22 cellular contexts compared by ENCODE assay signal in the genomic region with DNA sequence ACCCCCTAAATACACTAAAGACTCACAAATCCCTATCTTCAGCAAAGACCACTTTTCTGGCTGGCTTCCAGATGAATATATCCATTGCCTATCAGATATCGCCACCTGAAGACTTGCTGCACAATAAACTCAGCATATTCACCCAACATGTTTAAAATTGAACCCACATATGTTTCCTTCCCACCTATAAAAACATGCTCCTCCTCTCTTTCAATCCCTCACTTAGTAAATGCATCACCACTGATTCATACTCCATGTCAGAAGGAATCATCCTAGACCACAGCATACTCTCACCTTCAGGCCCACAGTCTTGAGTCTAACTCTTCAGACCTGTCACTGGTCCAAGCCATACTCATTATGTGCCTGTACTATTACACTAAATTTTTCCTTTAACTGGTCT. TPM values are rescaled to one million over a fixed set of nuclear protein-coding genes. Genes with fewer than 3 reads are reported as not detected.
DNase-seq lines count a peak whose midpoint lies in the region; ATAC-seq and TF ChIP-seq lines count a peak whose summit lies in the region.
"Had no signal": no experiment of that assay in that cellular context is flagged by ENCODE, and none has a peak within 500 bp of the region (broad histone marks: within the 10 kb centered on the region; RNA-seq: fewer than 3 reads in every experiment).

No MANE protein-coding gene starts in this region.

- DNase-seq in activated CD4-positive, alpha-beta T cell treated with anti-CD3 and anti-CD28 coated beads for 36 hours = peak; percentile 6
- no peak for DNase-seq in activated CD4-positive, alpha-beta T cell treated with anti-CD3 and anti-CD28 coated beads for 4 hours
- DNase-seq in HK-2 (ENCODE audit: unreplicated experiment) = peak; percentile 4
- DNase-seq in astrocyte of the spinal cord (ENCODE audit: low read depth, low spot score) = peak; percentile 19
- peak; percentile 73 for DNase-seq in osteoblast (ENCODE audit: insufficient read length, low spot score, missing footprints)
- no peak for DNase-seq in inferior parietal cortex (ENCODE audit: extremely low spot score)
- DNase-seq: activated CD4-positive, alpha-beta T cell treated with anti-CD3 and anti-CD28 coated beads, Interleukin-2, amount 50 U/mL, for 48 hours; CD4-positive, alpha-beta T cell; DMS79 treated with DMSO at 0.1 percent for 48 hours; KG1; NCI-H1436 treated with DMSO at 0.1 percent for 48 hours; NCI-H510A treated with DMSO at 0.1 percent for 48 hours; stimulated activated CD4-positive, alpha-beta T cell treated with anti-CD3 and anti-CD28 coated beads, Interleukin-12 subunit alpha, Interleukin-12 subunit beta, amount 100 ng/mL, for 4 hours had no signal

- no peak overlapping the region for H3K4me3 Mint-ChIP-seq in activated CD4-positive, alpha-beta T cell treated with anti-CD3 and anti-CD28 coated beads for 36 hours
- H3K4me3 Mint-ChIP-seq: CD4-positive, alpha-beta T cell; natural killer cell treated with Interleukin-12 subunit alpha and Interleukin-12 subunit beta and Interleukin-15 and Interleukin-18, amount 100 ng/mL, for 72 hours; stimulated activated naive CD8-positive, alpha-beta T cell treated with anti-CD3 and anti-CD28 coated beads, Interleukin-15, Interleukin-2, amounts not matched to agents 100 ng/mL and 50 ng/mL, for 24 hours had no signal

- H4K20me1 ChIP-seq in osteoblast (ENCODE audit: insufficient read depth, low read length) = no peaks in the 10 kb centered on the region

- peaks cover 10% of the 10 kb centered on the region for H3K4me1 ChIP-seq in osteoblast (ENCODE audit: insufficient read depth, low read length)
- H3K4me1 ChIP-seq: prostate gland had no signal

- no peak overlapping the region for H3K27ac Mint-ChIP-seq in activated CD4-positive, alpha-beta T cell treated with anti-CD3 and anti-CD28 coated beads for 36 hours
- H3K27ac Mint-ChIP-seq: CD4-positive, alpha-beta T cell; natural killer cell treated with Interleukin-12 subunit alpha and Interleukin-12 subunit beta and Interleukin-15 and Interleukin-18, amount 100 ng/mL, for 72 hours; stimulated activated naive CD8-positive, alpha-beta T cell treated with anti-CD3 and anti-CD28 coated beads, Interleukin-15, Interleukin-2, amounts not matched to agents 100 ng/mL and 50 ng/mL, for 24 hours had no signal

- POLR2A ChIA-PET in activated CD4-positive, alpha-beta T cell treated with anti-CD3 and anti-CD28 coated beads for 36 hours (lab: Charles Lee) = no interaction called here

- in situ Hi-C loops in astrocyte of the spinal cord (cut with HindIII; ENCODE audit: low sequenced_read_pairs) = no loop called here

- H3K36me3 ChIP-seq in osteoblast (ENCODE audit: insufficient read depth, low read length) = no peaks in the 10 kb centered on the region
- H3K36me3 ChIP-seq: gastroesophageal sphincter, prostate gland had no signal

- peak overlapping the region; percentile 29 for H2AFZ ChIP-seq in osteoblast (ENCODE audit: low read length)

- H3K79me2 ChIP-seq in osteoblast (ENCODE audit: insufficient read depth, low read length) = peaks cover 13% of the 10 kb centered on the region

- H3K36me3 Mint-ChIP-seq in activated CD4-positive, alpha-beta T cell treated with anti-CD3 and anti-CD28 coated beads for 36 hours (ENCODE audit: low read depth) = peaks cover 26% of the 10 kb centered on the region
- H3K36me3 Mint-ChIP-seq: natural killer cell treated with Interleukin-12 subunit alpha and Interleukin-12 subunit beta and Interleukin-15 and Interleukin-18, amount 100 ng/mL, for 72 hours had no signal

- peaks cover 22% of the 10 kb centered on the region for H3K4me1 Mint-ChIP-seq in activated CD4-positive, alpha-beta T cell treated with anti-CD3 and anti-CD28 coated beads for 36 hours

- H3K27me3 ChIP-seq in osteoblast (ENCODE audit: insufficient read depth, low read length) = no peaks in the 10 kb centered on the region
- H3K27me3 ChIP-seq: gastroesophageal sphincter had no signal

- intact Hi-C loops in activated CD4-positive, alpha-beta T cell treated with anti-CD3 and anti-CD28 coated beads for 36 hours (cut with DNase I, micrococcal nuclease) = loop anchor here in 1 of 2 experiments (5.0 kb wide), 1 partner anchor 673 kb away; no protein-coding TSS in a partner anchor

- H3K27me3 Mint-ChIP-seq in activated CD4-positive, alpha-beta T cell treated with anti-CD3 and anti-CD28 coated beads for 36 hours = no peaks in the 10 kb centered on the region
- H3K27me3 Mint-ChIP-seq: CD4-positive, alpha-beta T cell; natural killer cell treated with Interleukin-12 subunit alpha and Interleukin-12 subunit beta and Interleukin-15 and Interleukin-18, amount 100 ng/mL, for 72 hours; stimulated activated naive CD8-positive, alpha-beta T cell treated with anti-CD3 and anti-CD28 coated beads, Interleukin-15, Interleukin-2, amounts not matched to agents 100 ng/mL and 50 ng/mL, for 24 hours had no signal

- H3K9me3 ChIP-seq in osteoblast (ENCODE audit: low read depth, low read length) = no peaks in the 10 kb centered on the region
- H3K9me3 ChIP-seq: gastroesophageal sphincter, prostate gland had no signal

- H3K4me2 ChIP-seq in osteoblast (ENCODE audit: insufficient read depth, low read length) = no peak overlapping the region

- peak overlapping the region; percentile 31 for H3K27ac ChIP-seq in osteoblast (ENCODE audit: low read depth, low read length)
- H3K27ac ChIP-seq: gastroesophageal sphincter, prostate gland had no signal

- no peaks in the 10 kb centered on the region for H3K9me3 Mint-ChIP-seq in activated CD4-positive, alpha-beta T cell treated with anti-CD3 and anti-CD28 coated beads for 36 hours (ENCODE audit: low read depth)
- H3K9me3 Mint-ChIP-seq: CD4-positive, alpha-beta T cell; natural killer cell treated with Interleukin-12 subunit alpha and Interleukin-12 subunit beta and Interleukin-15 and Interleukin-18, amount 100 ng/mL, for 72 hours; stimulated activated naive CD8-positive, alpha-beta T cell treated with anti-CD3 and anti-CD28 coated beads, Interleukin-15, Interleukin-2, amounts not matched to agents 100 ng/mL and 50 ng/mL, for 24 hours had no signal

- CTCF ChIA-PET in activated CD4-positive, alpha-beta T cell treated with anti-CD3 and anti-CD28 coated beads for 36 hours (lab: Charles Lee) = no interaction called here

- H3K4me3 ChIP-seq in astrocyte of the spinal cord (ENCODE audit: low read depth, low read length) (no peak overlapping the region), osteoblast (ENCODE audit: insufficient read depth, low read length) (no peak overlapping the region)
- H3K4me3 ChIP-seq: gastroesophageal sphincter, prostate gland had no signal

- ATAC-seq in activated CD4-positive, alpha-beta T cell treated with anti-CD3 and anti-CD28 coated beads for 36 hours = peak; percentile 76
- no peak for ATAC-seq in GM18867 (IDR thresholded peaks at IDR 0.05; ENCODE audit: unreplicated experiment)
- ATAC-seq in GM19023 (IDR thresholded peaks at IDR 0.05; ENCODE audit: unreplicated experiment) = no peak
- ATAC-seq: gastroesophageal sphincter had no signal

- TF ChIP-seq CTCF in astrocyte of the spinal cord (IDR thresholded peaks at IDR 0.05; ENCODE audit: low read depth, low read length) (no peak), osteoblast (IDR thresholded peaks at IDR 0.05; ENCODE audit: extremely low read depth, low read depth, low read length) (no peak)

RNA-seq across cellular contexts. Expression of a gene that starts 5.2 kb away (rescaled TPM):
- 10 to 100 TPM; 33.7 to 38.4 TPM for total RNA-seq in activated CD4-positive, alpha-beta T cell treated with anti-CD3 and anti-CD28 coated beads for 36 hours
- total RNA-seq in osteoblast = 0.88 and 1.1 TPM in 2 replicates
- total RNA-seq: gastroesophageal sphincter had no signal

RNA-seq across cellular contexts. Expression of a gene that starts 16.1 kb away (rescaled TPM):
- not detected for total RNA-seq in activated CD4-positive, alpha-beta T cell treated with anti-CD3 and anti-CD28 coated beads for 36 hours
- total RNA-seq in osteoblast = not detected in 2 replicates
- total RNA-seq: A673; CD4-positive, alpha-beta T cell; lung microvascular endothelial cell; natural killer cell treated with Interleukin-12 subunit alpha and Interleukin-12 subunit beta and Interleukin-15 and Interleukin-18, amount 100 ng/mL, for 72 hours; prostate gland; urinary bladder had no signal

Comparison
In these comparisons a context has a peak if more than half of its experiments do, and no peak if none do; other contexts are left out.
1. DNase-seq: peak in activated CD4-positive, alpha-beta T cell treated with anti-CD3 and anti-CD28 coated beads for 36 hours (single experiment), HK-2 (single experiment), astrocyte of the spinal cord (single experiment) and osteoblast (single experiment); none in activated CD4-positive, alpha-beta T cell treated with anti-CD3 and anti-CD28 coated beads for 4 hours (0 of 2) and inferior parietal cortex (single experiment).
2. RNA of a gene that starts 5.2 kb away (total RNA-seq): 33.7 to 38.4 TPM in activated CD4-positive, alpha-beta T cell treated with anti-CD3 and anti-CD28 coated beads for 36 hours; 0.88 to 1.1 TPM in osteoblast; every median in the first group is over 10 times any median in the second.